In genomic region chr13:38415233-38415632, GRCh38 we compare ENCODE assay signal across 8 cellular contexts.
DNase-seq lines count a peak whose midpoint lies in the region; ATAC-seq and TF ChIP-seq lines count a peak whose summit lies in the region.

No MANE protein-coding gene starts in this region.

- peaks cover 18% of the 10 kb centered on the region for H3K4me1 ChIP-seq in OCI-LY3 (ENCODE audit: low read length)

- H2AFZ ChIP-seq in OCI-LY3 (ENCODE audit: low read depth, low read length) = peak overlapping the region; percentile 54

- H3K9me3 ChIP-seq in OCI-LY3 (ENCODE audit: insufficient read depth, low read length) = no peaks in the 10 kb centered on the region

- peak overlapping the region; percentile 41 for H3K4me3 ChIP-seq in OCI-LY3 (ENCODE audit: low read length)

- H3K27ac ChIP-seq in OCI-LY3 (ENCODE audit: low read length) = no peak overlapping the region

- H3K36me3 Mint-ChIP-seq in activated T-cell treated with anti-CD3 and anti-CD28 coated beads, Interleukin-2, amount 50 U/mL, for 4 hours (ENCODE audit: insufficient read depth) = no peaks in the 10 kb centered on the region
- no peaks in the 10 kb centered on the region for H3K36me3 Mint-ChIP-seq in stimulated activated effector memory CD8-positive, alpha-beta T cell treated with anti-CD3 and anti-CD28 coated beads, Interleukin-12 subunit alpha, Interleukin-12 subunit beta, amount 100 ng/mL, for 72 hours

- TF ChIP-seq CTCF in OCI-LY3 (IDR thresholded peaks at IDR 0.05; ENCODE audit: low read depth, low read length) (no peak), omental fat pad (IDR thresholded peaks at IDR 0.05) (no peak)

- no peaks in the 10 kb centered on the region for H3K36me3 ChIP-seq in OCI-LY3 (replicated peaks; ENCODE audit: low read depth, low read length)

- no peaks in the 10 kb centered on the region for H3K79me2 ChIP-seq in OCI-LY3 (ENCODE audit: low read length)

- H4K20me1 ChIP-seq in OCI-LY3 (ENCODE audit: insufficient read depth, low read length) = no peaks in the 10 kb centered on the region

- peak; percentile 50 to 70 for ATAC-seq in activated T-cell treated with anti-CD3 and anti-CD28 coated beads, Interleukin-2, amount 50 U/mL, for 4 hours
- ATAC-seq in HG02798 (IDR thresholded peaks at IDR 0.05; ENCODE audit: poor library complexity, unreplicated experiment) (peak; percentile 98), omental fat pad (ENCODE audit: low FRiP score) (no peak)
- peak; percentile 89 for ATAC-seq in stimulated activated effector memory CD8-positive, alpha-beta T cell treated with anti-CD3 and anti-CD28 coated beads, Interleukin-12 subunit alpha, Interleukin-12 subunit beta, amount 100 ng/mL, for 72 hours

- H3K27ac Mint-ChIP-seq in stimulated activated effector memory CD8-positive, alpha-beta T cell treated with anti-CD3 and anti-CD28 coated beads, Interleukin-12 subunit alpha, Interleukin-12 subunit beta, amount 100 ng/mL, for 72 hours = no peak overlapping the region

- peaks cover 7% of the 10 kb centered on the region for H3K27me3 Mint-ChIP-seq in activated T-cell treated with anti-CD3 and anti-CD28 coated beads, Interleukin-2, amount 50 U/mL, for 4 hours (ENCODE audit: low read depth)

- peak overlapping the region; percentile 71 for H3K4me2 ChIP-seq in OCI-LY3 (ENCODE audit: low read length)

- 0 out of 2 replicates have a peak overlapping the region, but pooled peaks have one; percentile 2 for H3K9ac ChIP-seq in OCI-LY3 (ENCODE audit: low read length)

- DNase-seq in activated T-cell treated with anti-CD3 and anti-CD28 coated beads, Interleukin-2, amount 50 U/mL, for 4 hours = no peak
- DNase-seq in activated T-cell treated with anti-CD3 and anti-CD28 coated beads, Interleukin-2, amount 50 U/mL, for 1 hour = no peak
- no peak for DNase-seq in stimulated activated effector memory CD8-positive, alpha-beta T cell treated with anti-CD3 and anti-CD28 coated beads, Interleukin-12 subunit alpha, Interleukin-12 subunit beta, amount 100 ng/mL, for 72 hours (ENCODE audit: low spot score in 2 of 2)
- no peak for DNase-seq in omental fat pad (ENCODE audit: low spot score)
- no peak for DNase-seq in AML-193 (lab: John Stamatoyannopoulos, UW)
- DNase-seq in DMS 273 (lab: John Stamatoyannopoulos, UW; ENCODE audit: unreplicated experiment) = no peak

- no peaks in the 10 kb centered on the region for H3K27me3 ChIP-seq in OCI-LY3 (ENCODE audit: low read depth, low read length)

- no peak overlapping the region for H3K4me3 Mint-ChIP-seq in activated T-cell treated with anti-CD3 and anti-CD28 coated beads, Interleukin-2, amount 50 U/mL, for 4 hours
- no peak overlapping the region for H3K4me3 Mint-ChIP-seq in stimulated activated effector memory CD8-positive, alpha-beta T cell treated with anti-CD3 and anti-CD28 coated beads, Interleukin-12 subunit alpha, Interleukin-12 subunit beta, amount 100 ng/mL, for 72 hours

- H3K4me1 Mint-ChIP-seq in activated T-cell treated with anti-CD3 and anti-CD28 coated beads, Interleukin-2, amount 50 U/mL, for 4 hours (ENCODE audit: low read depth) = peaks cover 7% of the 10 kb centered on the region
- no peaks in the 10 kb centered on the region for H3K4me1 Mint-ChIP-seq in stimulated activated effector memory CD8-positive, alpha-beta T cell treated with anti-CD3 and anti-CD28 coated beads, Interleukin-12 subunit alpha, Interleukin-12 subunit beta, amount 100 ng/mL, for 72 hours

- H3K9me3 Mint-ChIP-seq in activated T-cell treated with anti-CD3 and anti-CD28 coated beads, Interleukin-2, amount 50 U/mL, for 4 hours = no peaks in the 10 kb centered on the region
- no peaks in the 10 kb centered on the region for H3K9me3 Mint-ChIP-seq in stimulated activated effector memory CD8-positive, alpha-beta T cell treated with anti-CD3 and anti-CD28 coated beads, Interleukin-12 subunit alpha, Interleukin-12 subunit beta, amount 100 ng/mL, for 72 hours
